Comparison of ENCODE assay signal across 17 cellular contexts in the genomic region with DNA sequence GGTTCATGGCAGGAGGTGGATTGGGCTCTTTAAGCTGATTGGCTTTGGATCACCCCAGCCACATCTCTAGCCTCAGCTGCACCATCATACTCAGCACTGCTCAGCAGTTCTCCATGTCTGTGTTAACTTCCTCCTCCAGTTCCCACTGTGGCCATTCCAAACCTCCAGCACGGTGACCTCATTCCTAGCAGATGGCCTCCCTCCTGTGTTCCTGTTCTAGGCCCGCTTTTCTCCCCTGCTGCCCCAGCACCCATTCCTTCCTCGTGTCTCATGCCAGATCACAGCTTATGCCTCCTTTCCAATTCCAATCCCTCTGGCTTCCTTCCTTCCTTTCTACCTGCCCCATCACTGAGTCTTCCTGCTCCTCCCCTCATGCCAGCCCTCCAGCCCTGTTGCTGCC.
DNase-seq lines count a peak whose midpoint lies in the region; ATAC-seq and TF ChIP-seq lines count a peak whose summit lies in the region.
"Had no signal": no experiment of that assay in that cellular context is flagged by ENCODE, and none has a peak within 500 bp of the region (broad histone marks: within the 10 kb centered on the region; RNA-seq: fewer than 3 reads in every experiment).

No MANE protein-coding gene starts in this region.

- in situ Hi-C loops in brain microvascular endothelial cell (cut with HindIII; ENCODE audit: low pct_ligation_motif_present, low sequenced_read_pairs) = no loop called here

- H2BK120ac ChIP-seq in mesenchymal stem cell (ENCODE audit: low read depth, low read length) = no peak overlapping the region

- H2AK5ac ChIP-seq in mesenchymal stem cell (ENCODE audit: low read length, severe bottlenecking) = peak overlapping the region; percentile 97

- H3K79me1 ChIP-seq in mesenchymal stem cell (replicated peaks; ENCODE audit: low read length, poor library complexity, severe bottlenecking) = peaks cover 26% of the 10 kb centered on the region

- H4K8ac ChIP-seq in mesenchymal stem cell (ENCODE audit: low read length) = peak overlapping the region; percentile 45

- H3K4me3 Mint-ChIP-seq in T-helper 1 cell treated with Interleukin-12 subunit alpha and Interleukin-12 subunit beta and Interleukin-4 antibody, amounts not matched to agents 30 μg/mL and 1 μg/mL, for 36 hours = no peak overlapping the region
- H3K4me3 Mint-ChIP-seq: activated B cell treated with CpG ODN at 0.5 μM for 24 hours had no signal

- peaks cover 74% of the 10 kb centered on the region for H3K36me3 Mint-ChIP-seq in T-helper 1 cell treated with Interleukin-12 subunit alpha and Interleukin-12 subunit beta and Interleukin-4 antibody, amounts not matched to agents 30 μg/mL and 1 μg/mL, for 36 hours (ENCODE audit: low read depth)

- H3K23ac ChIP-seq in mesenchymal stem cell (ENCODE audit: low read length in 2 of 2) = no peak overlapping the region

- peak overlapping the region in 1 of 2 experiments; percentile 23 for H3K14ac ChIP-seq in mesenchymal stem cell (ENCODE audit: low read length in 2 of 2)

- H2BK5ac ChIP-seq in mesenchymal stem cell (ENCODE audit: low read depth, low read length, poor library complexity, severe bottlenecking) = no peak overlapping the region

- H4K91ac ChIP-seq in mesenchymal stem cell (ENCODE audit: low read length) = no peak overlapping the region

- H3K9me3 Mint-ChIP-seq in T-helper 1 cell treated with Interleukin-12 subunit alpha and Interleukin-12 subunit beta and Interleukin-4 antibody, amounts not matched to agents 30 μg/mL and 1 μg/mL, for 36 hours = peaks cover 4% of the 10 kb centered on the region
- H3K9me3 Mint-ChIP-seq: activated B cell treated with CpG ODN at 0.5 μM for 24 hours had no signal

- H3K4ac ChIP-seq in mesenchymal stem cell (ENCODE audit: low read depth in 1 of 2, low read length in 2 of 2) = peak overlapping the region; percentile 17 to 48

- TF ChIP-seq CTCF in brain microvascular endothelial cell (IDR thresholded peaks at IDR 0.05; ENCODE audit: low read depth, low read length, missing control alignments) = no peak

- no peaks in the 10 kb centered on the region for H3K27me3 Mint-ChIP-seq in T-helper 1 cell treated with Interleukin-12 subunit alpha and Interleukin-12 subunit beta and Interleukin-4 antibody, amounts not matched to agents 30 μg/mL and 1 μg/mL, for 36 hours (ENCODE audit: low read depth)

- H3K4me2 ChIP-seq in mesenchymal stem cell (ENCODE audit: low read length, poor library complexity, severe bottlenecking) = no peak overlapping the region

- 54% methylated on average over 3 of the region's 3 CpGs for WGBS in mesenchymal stem cell

- H3K27me3 ChIP-seq in brain microvascular endothelial cell (replicated peaks) = no peaks in the 10 kb centered on the region
- no peaks in the 10 kb centered on the region for H3K27me3 ChIP-seq in mesenchymal stem cell (ENCODE audit: control insufficient read depth in 1 of 2, insufficient read depth in 1 of 2, low read length in 2 of 2)
- H3K27me3 ChIP-seq: tibial nerve had no signal

- peak overlapping the region in 1 of 2 experiments; percentile 6 for H3K18ac ChIP-seq in mesenchymal stem cell (ENCODE audit: low read depth in 1 of 2, low read length in 2 of 2)

- H2BK12ac ChIP-seq in mesenchymal stem cell (ENCODE audit: low read length in 2 of 2) = peak overlapping the region in 1 of 2 experiments; percentile 4

- H3K27ac Mint-ChIP-seq in T-helper 1 cell treated with Interleukin-12 subunit alpha and Interleukin-12 subunit beta and Interleukin-4 antibody, amounts not matched to agents 30 μg/mL and 1 μg/mL, for 36 hours = peak overlapping the region; percentile 75
- H3K27ac Mint-ChIP-seq: activated B cell treated with CpG ODN at 0.5 μM for 24 hours had no signal

- peaks cover 49% of the 10 kb centered on the region for H3K4me1 Mint-ChIP-seq in T-helper 1 cell treated with Interleukin-12 subunit alpha and Interleukin-12 subunit beta and Interleukin-4 antibody, amounts not matched to agents 30 μg/mL and 1 μg/mL, for 36 hours (ENCODE audit: low read depth)
- H3K4me1 Mint-ChIP-seq: activated B cell treated with CpG ODN at 0.5 μM for 24 hours had no signal

- peak overlapping the region; percentile 99 for H3K27ac ChIP-seq in brain microvascular endothelial cell
- H3K27ac ChIP-seq in mesenchymal stem cell (ENCODE audit: low read length, poor library complexity, severe bottlenecking) = peak overlapping the region; percentile 82
- H3K27ac ChIP-seq: tibial nerve had no signal

- no peak overlapping the region for H2BK15ac ChIP-seq in mesenchymal stem cell (ENCODE audit: low read depth, poor library complexity, severe bottlenecking)

- H3K36me3 ChIP-seq in brain microvascular endothelial cell (replicated peaks) = peaks cover 84% of the 10 kb centered on the region
- H3K36me3 ChIP-seq in mesenchymal stem cell (ENCODE audit: control insufficient read depth in 1 of 2, insufficient read depth in 2 of 2, low read depth in 1 of 2, low read length in 2 of 2) = peaks cover 32 to 38% of the 10 kb centered on the region in 2 experiments

- H2AFZ ChIP-seq in mesenchymal stem cell (ENCODE audit: low read depth, low read length) = no peak overlapping the region

- DNase-seq in T-helper 1 cell (no peak), HT1080 (ENCODE audit: low read depth) (peak; percentile 61), brain microvascular endothelial cell (no peak), mesenchymal stem cell (peak; percentile 39), germinal center (ENCODE audit: low spot score) (no peak)
- DNase-seq: activated B cell treated with CpG ODN at 0.5 μM for 24 hours; activated effector memory CD4-positive, alpha-beta T cell treated with anti-CD3 and anti-CD28 coated beads, Interleukin-2, amount 50 U/mL, for 16 hours; Calu3; Karpas-422; NCI-H187; NCI-H774; SIG-M5 had no signal

- H3K9ac ChIP-seq in mesenchymal stem cell (ENCODE audit: low read length) = no peak overlapping the region

- ATAC-seq in HG03108 (IDR thresholded peaks at IDR 0.05; ENCODE audit: unreplicated experiment) = no peak
- ATAC-seq in GM18498 (IDR thresholded peaks at IDR 0.05; ENCODE audit: unreplicated experiment) = no peak

- peaks cover 3% of the 10 kb centered on the region for H3K9me3 ChIP-seq in mesenchymal stem cell (ENCODE audit: control insufficient read depth, low read length)
- H3K9me3 ChIP-seq: tibial nerve had no signal

- peaks cover 13% of the 10 kb centered on the region for H3K4me1 ChIP-seq in mesenchymal stem cell (ENCODE audit: control insufficient read depth, insufficient read depth, low read depth, low read length)

- no peak overlapping the region for H3K4me3 ChIP-seq in brain microvascular endothelial cell (ENCODE audit: low read depth, low read length)
- H3K4me3 ChIP-seq in mesenchymal stem cell (ENCODE audit: insufficient read depth in 1 of 2, low read depth in 1 of 2, low read length in 2 of 2) = no peak overlapping the region
- H3K4me3 ChIP-seq: skin epidermis, tibial nerve had no signal

Comparison
In these comparisons a context has a peak if more than half of its experiments do, and no peak if none do; other contexts are left out.
1. DNase-seq: peak in HT1080 (single experiment) and mesenchymal stem cell (single experiment); none in T-helper 1 cell (0 of 5), brain microvascular endothelial cell (single experiment) and germinal center (single experiment).